Comparison of ENCODE assay signal across 10 cellular contexts in the genomic region with DNA sequence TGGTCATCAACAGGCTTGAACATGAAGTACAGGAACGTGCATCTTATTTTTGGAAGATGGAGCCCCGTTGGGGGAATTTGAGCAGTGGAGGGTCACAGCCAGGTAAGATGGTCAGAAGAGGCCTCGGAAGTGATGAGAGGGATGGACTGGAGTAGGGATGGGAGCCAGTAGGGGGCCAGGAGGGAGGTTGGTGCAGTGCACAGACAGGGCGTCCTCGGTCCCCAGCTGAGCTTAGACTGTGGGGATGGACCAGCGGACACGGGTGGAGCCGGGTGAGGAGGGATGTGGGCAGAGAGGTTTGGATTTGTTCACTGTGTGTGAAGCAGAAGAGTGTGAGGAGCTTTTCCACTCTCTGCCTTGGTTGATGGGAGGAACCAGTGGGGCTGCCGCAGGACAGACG. TPM values are rescaled to one million over a fixed set of nuclear protein-coding genes. Genes with fewer than 3 reads are reported as not detected.
A peak's percentile ranks its signal among the peaks of the same experiment; 100 is the strongest.
DNase-seq lines count a peak whose midpoint lies in the region; ATAC-seq, FAIRE-seq and TF ChIP-seq lines count a peak whose summit lies in the region.
"Had no signal": no experiment of that assay in that cellular context is flagged by ENCODE, and none has a peak within 500 bp of the region (broad histone marks: within the 10 kb centered on the region; RNA-seq: fewer than 3 reads in every experiment).

No MANE protein-coding gene starts in this region.

- CTCF ChIA-PET in HepG2 (lab: Yijun Ruan, JAX; ENCODE audit: low intra/inter-chr PET ratio, low total read pairs): interaction anchor here (0.9 kb wide), 1 partner anchor 20 kb away, joined by 3 read pairs; no protein-coding TSS in a partner anchor

- BruUV-seq in HepG2 (replicated peaks; lab: Mats Ljungman, UMichigan): no TSS peak

- no peaks in the 10 kb centered on the region for H3K27me3 Mint-ChIP-seq in T-helper 2 cell treated with Interferon-gamma antibody and Interleukin-4, amounts not matched to agents 5 μg/mL and 100 μg/mL, for 36 hours (ENCODE audit: low read depth)
- H3K27me3 Mint-ChIP-seq in activated T-helper 1 cell treated with anti-CD3 and anti-CD28 coated beads, Interleukin-12 subunit alpha, Interleukin-12 subunit beta, Interleukin-2, Interleukin-4 antibody, amounts not matched to agents 30 ng/mL and 10 ng/mL and 1 ng/mL, durations not matched to agents 14 hours and 24 hours and 36 hours (ENCODE audit: insufficient read depth): no peaks in the 10 kb centered on the region

- peaks cover 41% of the 10 kb centered on the region for H3K4me1 Mint-ChIP-seq in T-helper 2 cell treated with Interferon-gamma antibody and Interleukin-4, amounts not matched to agents 5 μg/mL and 100 μg/mL, for 36 hours (ENCODE audit: low read depth)
- H3K4me1 Mint-ChIP-seq in activated T-helper 1 cell treated with anti-CD3 and anti-CD28 coated beads, Interleukin-12 subunit alpha, Interleukin-12 subunit beta, Interleukin-2, Interleukin-4 antibody, amounts not matched to agents 30 ng/mL and 10 ng/mL and 1 ng/mL, durations not matched to agents 14 hours and 24 hours and 36 hours (ENCODE audit: low read depth): peaks cover 49% of the 10 kb centered on the region
- peaks cover 53% of the 10 kb centered on the region for H3K4me1 Mint-ChIP-seq in stimulated activated effector memory CD8-positive, alpha-beta T cell treated with anti-CD3 and anti-CD28 coated beads, Interleukin-12 subunit alpha, Interleukin-12 subunit beta, amount 100 ng/mL, for 72 hours

- H3K27ac ChIP-seq in HepG2 (ENCODE audit: extremely low read length, insufficient read depth, low read length): peak overlapping the region; percentile 80

- H3K9me3 Mint-ChIP-seq in T-helper 2 cell treated with Interferon-gamma antibody and Interleukin-4, amounts not matched to agents 5 μg/mL and 100 μg/mL, for 36 hours: no peaks in the 10 kb centered on the region
- no peaks in the 10 kb centered on the region for H3K9me3 Mint-ChIP-seq in activated T-helper 1 cell treated with anti-CD3 and anti-CD28 coated beads, Interleukin-12 subunit alpha, Interleukin-12 subunit beta, Interleukin-2, Interleukin-4 antibody, amounts not matched to agents 30 ng/mL and 10 ng/mL and 1 ng/mL, durations not matched to agents 14 hours and 24 hours and 36 hours
- H3K9me3 Mint-ChIP-seq in stimulated activated effector memory CD8-positive, alpha-beta T cell treated with anti-CD3 and anti-CD28 coated beads, Interleukin-12 subunit alpha, Interleukin-12 subunit beta, amount 100 ng/mL, for 72 hours: no peaks in the 10 kb centered on the region

- no peak for TF ChIP-seq POLR2A in HepG2 (IDR thresholded peaks at IDR 0.05; ENCODE audit: insufficient read depth in 1 of 2, low read depth in 2 of 2, low read length in 2 of 2)

- ATAC-seq in HepG2: peak; percentile 32
- no peak for ATAC-seq in stimulated activated effector memory CD8-positive, alpha-beta T cell treated with anti-CD3 and anti-CD28 coated beads, Interleukin-12 subunit alpha, Interleukin-12 subunit beta, amount 100 ng/mL, for 72 hours

- TF ChIP-seq RAD21 in HepG2 (CRISPR knock-in tag; IDR thresholded peaks at IDR 0.05): no peak

- H3K79me2 ChIP-seq in HepG2 (ENCODE audit: insufficient read depth, low read length): no peaks in the 10 kb centered on the region

- peak overlapping the region; percentile 23 for H3K4me3 Mint-ChIP-seq in T-helper 2 cell treated with Interferon-gamma antibody and Interleukin-4, amounts not matched to agents 5 μg/mL and 100 μg/mL, for 36 hours
- H3K4me3 Mint-ChIP-seq in activated T-helper 1 cell treated with anti-CD3 and anti-CD28 coated beads, Interleukin-12 subunit alpha, Interleukin-12 subunit beta, Interleukin-2, Interleukin-4 antibody, amounts not matched to agents 30 ng/mL and 10 ng/mL and 1 ng/mL, durations not matched to agents 14 hours and 24 hours and 36 hours: peak overlapping the region; percentile 52
- peak overlapping the region; percentile 36 for H3K4me3 Mint-ChIP-seq in stimulated activated effector memory CD8-positive, alpha-beta T cell treated with anti-CD3 and anti-CD28 coated beads, Interleukin-12 subunit alpha, Interleukin-12 subunit beta, amount 100 ng/mL, for 72 hours

- TF ChIP-seq EP300 in HepG2 (IDR thresholded peaks at IDR 0.05; ENCODE audit: low read depth in 2 of 2, low read length in 2 of 2) (no peak), HepG2 (CRISPR knock-in tag; IDR thresholded peaks at IDR 0.05; ENCODE audit: borderline replicate concordance) (no peak)

- no peak for FAIRE-seq in HepG2 (lab: Jason Lieb, UNC)

- WGBS in HepG2 (ENCODE audit: low lambda C conversion rate): 37% methylated on average over 10 of the region's 10 CpGs

- peak overlapping the region; percentile 86 for H3K27ac Mint-ChIP-seq in T-helper 2 cell treated with Interferon-gamma antibody and Interleukin-4, amounts not matched to agents 5 μg/mL and 100 μg/mL, for 36 hours
- peak overlapping the region; percentile 79 for H3K27ac Mint-ChIP-seq in activated T-helper 1 cell treated with anti-CD3 and anti-CD28 coated beads, Interleukin-12 subunit alpha, Interleukin-12 subunit beta, Interleukin-2, Interleukin-4 antibody, amounts not matched to agents 30 ng/mL and 10 ng/mL and 1 ng/mL, durations not matched to agents 14 hours and 24 hours and 36 hours
- peak overlapping the region; percentile 73 for H3K27ac Mint-ChIP-seq in stimulated activated effector memory CD8-positive, alpha-beta T cell treated with anti-CD3 and anti-CD28 coated beads, Interleukin-12 subunit alpha, Interleukin-12 subunit beta, amount 100 ng/mL, for 72 hours

- H3K36me3 Mint-ChIP-seq in T-helper 2 cell treated with Interferon-gamma antibody and Interleukin-4, amounts not matched to agents 5 μg/mL and 100 μg/mL, for 36 hours (ENCODE audit: low read depth): peaks cover 45% of the 10 kb centered on the region
- peaks cover 45% of the 10 kb centered on the region for H3K36me3 Mint-ChIP-seq in activated T-helper 1 cell treated with anti-CD3 and anti-CD28 coated beads, Interleukin-12 subunit alpha, Interleukin-12 subunit beta, Interleukin-2, Interleukin-4 antibody, amounts not matched to agents 30 ng/mL and 10 ng/mL and 1 ng/mL, durations not matched to agents 14 hours and 24 hours and 36 hours (ENCODE audit: low read depth)
- peaks cover 69% of the 10 kb centered on the region for H3K36me3 Mint-ChIP-seq in stimulated activated effector memory CD8-positive, alpha-beta T cell treated with anti-CD3 and anti-CD28 coated beads, Interleukin-12 subunit alpha, Interleukin-12 subunit beta, amount 100 ng/mL, for 72 hours

- DNase-seq in T-helper 2 cell treated with Interferon-gamma antibody and Interleukin-4, amounts not matched to agents 5 μg/mL and 100 μg/mL, for 36 hours (ENCODE audit: low spot score): no peak
- DNase-seq in T-helper 2 cell (no peak), HepG2 (ENCODE audit: low spot score) (no peak), HK-2 (ENCODE audit: unreplicated experiment) (no peak), T1000 (lab: John Stamatoyannopoulos, UW) (no peak), NCI-H82 treated with DMSO at 0.1 percent for 48 hours (lab: John Stamatoyannopoulos, UW; ENCODE audit: unreplicated experiment) (no peak)
- DNase-seq in activated T-helper 1 cell treated with anti-CD3 and anti-CD28 coated beads, Interleukin-12 subunit alpha, Interleukin-12 subunit beta, Interleukin-2, Interleukin-4 antibody, amounts not matched to agents 30 ng/mL and 10 ng/mL and 1 ng/mL, durations not matched to agents 14 hours and 24 hours and 36 hours (ENCODE audit: low spot score): no peak
- no peak for DNase-seq in stimulated activated effector memory CD8-positive, alpha-beta T cell treated with anti-CD3 and anti-CD28 coated beads, Interleukin-12 subunit alpha, Interleukin-12 subunit beta, amount 100 ng/mL, for 72 hours (ENCODE audit: low spot score in 2 of 2)
- DNase-seq: sigmoid colon had no signal

- H3K9ac ChIP-seq in HepG2 (ENCODE audit: insufficient read depth, low read depth, low read length): no peak overlapping the region

- intact Hi-C loops in activated T-helper 1 cell treated with anti-CD3 and anti-CD28 coated beads, Interleukin-12 subunit alpha, Interleukin-12 subunit beta, Interleukin-2, Interleukin-4 antibody, amounts not matched to agents 30 ng/mL and 10 ng/mL and 1 ng/mL, durations not matched to agents 14 hours and 24 hours and 36 hours (cut with micrococcal nuclease): loop anchor here (1.0 to 2.0 kb wide), 2 partner anchors 20 to 49 kb away; no protein-coding TSS in a partner anchor
- intact Hi-C loops in HepG2 (cut with micrococcal nuclease; ENCODE audit: unreplicated experiment): loop anchor here (2.0 kb wide), 2 partner anchors 20 kb away; partner anchors contain the start of gene TSEN34

- in situ Hi-C loops in HepG2 (cut with HindIII; ENCODE audit: extremely low pct_ligation_motif_present, low pct_unique_long_range_greater_than_20kb): no loop called here

- H2AFZ ChIP-seq in HepG2 (ENCODE audit: low read length): no peak overlapping the region

- no peaks in the 10 kb centered on the region for H3K9me3 ChIP-seq in HepG2 (ENCODE audit: low read length)
- H3K9me3 ChIP-seq: sigmoid colon had no signal

- TF ChIP-seq CTCF in HepG2 (CRISPR knock-in tag; IDR thresholded peaks at IDR 0.05): peak; percentile 36; the same call in 1 of the 2 replicates

- peaks cover 14 to 18% of the 10 kb centered on the region in 2 experiments for H3K36me3 ChIP-seq in HepG2 (replicated peaks in 1 of 2; ENCODE audit: control insufficient read depth in 1 of 2, insufficient read depth in 2 of 2, low read length in 2 of 2)

- peaks cover 56% of the 10 kb centered on the region for H3K4me1 ChIP-seq in HepG2 (ENCODE audit: insufficient read depth, low read length)

- H3K4me2 ChIP-seq in HepG2 (ENCODE audit: low read depth, low read length): peak overlapping the region; percentile 83

- H3K4me3 ChIP-seq in HepG2 (replicated peaks in 1 of 3; ENCODE audit: insufficient read depth in 1 of 3, low read depth in 2 of 3, low read length in 3 of 3): peak overlapping the region in 1 of 3 experiments; percentile 55; a peak in 2 of 6 replicates
- H3K4me3 ChIP-seq: sigmoid colon had no signal

- POLR2A ChIA-PET in HepG2 (lab: Yijun Ruan, JAX): interaction anchor here (0.6 to 4.9 kb wide), 6 partner anchors 9 to 238 kb away, joined by 3 to 114 read pairs (median 11); partner anchors contain the start of genes CNOT3, LENG8, MBOAT7 and RPS9

- H3K27me3 ChIP-seq in HepG2 (ENCODE audit: control insufficient read depth in 1 of 2, insufficient read depth in 2 of 2, low read length in 2 of 2): no peaks in the 10 kb centered on the region
- H3K27me3 ChIP-seq: sigmoid colon had no signal

- H4K20me1 ChIP-seq in HepG2 (ENCODE audit: insufficient read depth, low read length): peaks cover 30% of the 10 kb centered on the region

RNA-seq across cellular contexts. Expression of gene RPS9, which starts 10.6 kb away (rescaled TPM):
- total RNA-seq in activated T-helper 1 cell treated with anti-CD3 and anti-CD28 coated beads, Interleukin-12 subunit alpha, Interleukin-12 subunit beta, Interleukin-2, Interleukin-4 antibody, amounts not matched to agents 30 ng/mL and 10 ng/mL and 1 ng/mL, durations not matched to agents 14 hours and 24 hours and 36 hours: 1,475 and 1,511 TPM in 2 replicates
- total RNA-seq in HepG2 (2016; rRNA removed; fragmentation: Illumina TruSeq; extraction: Trizol): 1,411 and 1,450 TPM in 2 replicates
- total RNA-seq in HepG2 (2016; cell fraction: cytosol; rRNA removed; fragmentation: Illumina TruSeq; extraction: Trizol; ENCODE audit: low read depth): 1,847 and 2,095 TPM in 2 replicates
- total RNA-seq in HepG2 (2016; cell fraction: insoluble cytoplasmic fraction; rRNA removed; fragmentation: Illumina TruSeq; extraction: Trizol): 1,493 and 1,495 TPM in 2 replicates
- 2,859 and 2,975 TPM in 2 replicates for total RNA-seq in HepG2 (2016; cell fraction: membrane; rRNA removed; fragmentation: Illumina TruSeq; extraction: Trizol)
- total RNA-seq in HepG2 (2016; cell fraction: nucleus; rRNA removed; fragmentation: Illumina TruSeq; extraction: Trizol): 574 and 605 TPM in 2 replicates
- polyA plus RNA-seq in HepG2 (2011; rRNA removed): 2,903 and 3,161 TPM in 2 replicates
- 3,446 and 4,669 TPM in 2 replicates for polyA plus RNA-seq in HepG2 (2011; cell fraction: cytosol; rRNA removed)
- polyA plus RNA-seq in HepG2 (2011; cell fraction: nucleus; rRNA removed): 1,154 and 1,198 TPM in 2 replicates
- 2,294 and 3,529 TPM in 2 replicates for polyA plus RNA-seq in HepG2 (2012)
- 2,882 and 3,077 TPM in 2 replicates for polyA plus RNA-seq in HepG2 (2016; cell fraction: cytosol; fragmentation: Illumina TruSeq; extraction: Trizol; ENCODE audit: low read depth)
- polyA plus RNA-seq in HepG2 (2016; cell fraction: insoluble cytoplasmic fraction; fragmentation: Illumina TruSeq; extraction: Trizol; ENCODE audit: low read depth): 1,450 and 1,632 TPM in 2 replicates
- polyA plus RNA-seq in HepG2 (2016; cell fraction: membrane; fragmentation: Illumina TruSeq; extraction: Trizol; ENCODE audit: low read depth): 3,325 and 3,445 TPM in 2 replicates
- 1,079 and 1,215 TPM in 2 replicates for polyA plus RNA-seq in HepG2 (2016; cell fraction: nucleus; fragmentation: Illumina TruSeq; extraction: Trizol; ENCODE audit: insufficient read depth, low read depth)
- polyA minus RNA-seq in HepG2 (2011; rRNA and poly(A)+ RNA removed; ENCODE audit: low replicate concordance): 647 and 719 TPM in 2 replicates
- polyA minus RNA-seq in HepG2 (2011; cell fraction: cytosol; rRNA and poly(A)+ RNA removed): 352 and 390 TPM in 2 replicates
- polyA minus RNA-seq in HepG2 (2011; cell fraction: nucleus; rRNA and poly(A)+ RNA removed): 215 and 249 TPM in 2 replicates

RNA-seq across cellular contexts. Expression of gene LILRB3, which starts 11.6 kb away (rescaled TPM):
- 0.67 and 0.78 TPM in 2 replicates for total RNA-seq in activated T-helper 1 cell treated with anti-CD3 and anti-CD28 coated beads, Interleukin-12 subunit alpha, Interleukin-12 subunit beta, Interleukin-2, Interleukin-4 antibody, amounts not matched to agents 30 ng/mL and 10 ng/mL and 1 ng/mL, durations not matched to agents 14 hours and 24 hours and 36 hours
- total RNA-seq in HepG2 (2016; rRNA removed; fragmentation: Illumina TruSeq; extraction: Trizol): not detected in 2 replicates
- not detected in 2 replicates for total RNA-seq in HepG2 (2016; cell fraction: cytosol; rRNA removed; fragmentation: Illumina TruSeq; extraction: Trizol; ENCODE audit: low read depth)
- not detected in 2 replicates for total RNA-seq in HepG2 (2016; cell fraction: insoluble cytoplasmic fraction; rRNA removed; fragmentation: Illumina TruSeq; extraction: Trizol)
- not detected in 2 replicates for total RNA-seq in HepG2 (2016; cell fraction: membrane; rRNA removed; fragmentation: Illumina TruSeq; extraction: Trizol)
- total RNA-seq in HepG2 (2016; cell fraction: nucleus; rRNA removed; fragmentation: Illumina TruSeq; extraction: Trizol): not detected in 2 replicates
- polyA plus RNA-seq in HepG2 (2011; rRNA removed): 0.10 and 0.22 TPM in 2 replicates
- 0.09 and 0.30 TPM in 2 replicates for polyA plus RNA-seq in HepG2 (2011; cell fraction: cytosol; rRNA removed)
- polyA plus RNA-seq in HepG2 (2011; cell fraction: nucleus; rRNA removed): 0.24 TPM in 1 of 2 replicates, not detected in the other
- 0.16 and 0.24 TPM in 2 replicates for polyA plus RNA-seq in HepG2 (2012)
- not detected in 2 replicates for polyA plus RNA-seq in HepG2 (2016; cell fraction: cytosol; fragmentation: Illumina TruSeq; extraction: Trizol; ENCODE audit: low read depth)
- not detected in 2 replicates for polyA plus RNA-seq in HepG2 (2016; cell fraction: insoluble cytoplasmic fraction; fragmentation: Illumina TruSeq; extraction: Trizol; ENCODE audit: low read depth)
- not detected in 2 replicates for polyA plus RNA-seq in HepG2 (2016; cell fraction: membrane; fragmentation: Illumina TruSeq; extraction: Trizol; ENCODE audit: low read depth)
- polyA plus RNA-seq in HepG2 (2016; cell fraction: nucleus; fragmentation: Illumina TruSeq; extraction: Trizol; ENCODE audit: insufficient read depth, low read depth): not detected in 2 replicates
- not detected in 2 replicates for polyA minus RNA-seq in HepG2 (2011; rRNA and poly(A)+ RNA removed; ENCODE audit: low replicate concordance)
- polyA minus RNA-seq in HepG2 (2011; cell fraction: cytosol; rRNA and poly(A)+ RNA removed): not detected in 2 replicates
- polyA minus RNA-seq in HepG2 (2011; cell fraction: nucleus; rRNA and poly(A)+ RNA removed): not detected in 2 replicates
- total RNA-seq: A172 had no signal

RNA-seq across cellular contexts. Expression of gene TSEN34, which starts 20.1 kb away (rescaled TPM):
- total RNA-seq in activated T-helper 1 cell treated with anti-CD3 and anti-CD28 coated beads, Interleukin-12 subunit alpha, Interleukin-12 subunit beta, Interleukin-2, Interleukin-4 antibody, amounts not matched to agents 30 ng/mL and 10 ng/mL and 1 ng/mL, durations not matched to agents 14 hours and 24 hours and 36 hours: 20.1 and 20.9 TPM in 2 replicates
- total RNA-seq in HepG2 (2016; rRNA removed; fragmentation: Illumina TruSeq; extraction: Trizol): 64.8 and 65.4 TPM in 2 replicates
- total RNA-seq in HepG2 (2016; cell fraction: cytosol; rRNA removed; fragmentation: Illumina TruSeq; extraction: Trizol; ENCODE audit: low read depth): 15.4 and 16.0 TPM in 2 replicates
- 63.3 and 68.4 TPM in 2 replicates for total RNA-seq in HepG2 (2016; cell fraction: insoluble cytoplasmic fraction; rRNA removed; fragmentation: Illumina TruSeq; extraction: Trizol)
- 33.2 and 37.1 TPM in 2 replicates for total RNA-seq in HepG2 (2016; cell fraction: membrane; rRNA removed; fragmentation: Illumina TruSeq; extraction: Trizol)
- total RNA-seq in HepG2 (2016; cell fraction: nucleus; rRNA removed; fragmentation: Illumina TruSeq; extraction: Trizol): 20.1 and 23.9 TPM in 2 replicates
- polyA plus RNA-seq in HepG2 (2011; rRNA removed): 55.1 and 62.6 TPM in 2 replicates
- 64.8 and 96.9 TPM in 2 replicates for polyA plus RNA-seq in HepG2 (2011; cell fraction: cytosol; rRNA removed)
- polyA plus RNA-seq in HepG2 (2011; cell fraction: nucleus; rRNA removed): 39.4 and 39.7 TPM in 2 replicates
- 36.9 and 37.0 TPM in 2 replicates for polyA plus RNA-seq in HepG2 (2012)
- 19.8 and 21.5 TPM in 2 replicates for polyA plus RNA-seq in HepG2 (2016; cell fraction: cytosol; fragmentation: Illumina TruSeq; extraction: Trizol; ENCODE audit: low read depth)
- 66.3 and 66.4 TPM in 2 replicates for polyA plus RNA-seq in HepG2 (2016; cell fraction: insoluble cytoplasmic fraction; fragmentation: Illumina TruSeq; extraction: Trizol; ENCODE audit: low read depth)
- 28.2 and 30.6 TPM in 2 replicates for polyA plus RNA-seq in HepG2 (2016; cell fraction: membrane; fragmentation: Illumina TruSeq; extraction: Trizol; ENCODE audit: low read depth)
- 31.1 and 43.4 TPM in 2 replicates for polyA plus RNA-seq in HepG2 (2016; cell fraction: nucleus; fragmentation: Illumina TruSeq; extraction: Trizol; ENCODE audit: insufficient read depth, low read depth)
- polyA minus RNA-seq in HepG2 (2011; rRNA and poly(A)+ RNA removed; ENCODE audit: low replicate concordance): 43.3 and 70.9 TPM in 2 replicates
- 29.5 and 30.6 TPM in 2 replicates for polyA minus RNA-seq in HepG2 (2011; cell fraction: cytosol; rRNA and poly(A)+ RNA removed)
- 10.3 and 10.7 TPM in 2 replicates for polyA minus RNA-seq in HepG2 (2011; cell fraction: nucleus; rRNA and poly(A)+ RNA removed)

RNA-seq across cellular contexts. Expression of gene MBOAT7, which starts 21.8 kb away (rescaled TPM):
- total RNA-seq in activated T-helper 1 cell treated with anti-CD3 and anti-CD28 coated beads, Interleukin-12 subunit alpha, Interleukin-12 subunit beta, Interleukin-2, Interleukin-4 antibody, amounts not matched to agents 30 ng/mL and 10 ng/mL and 1 ng/mL, durations not matched to agents 14 hours and 24 hours and 36 hours: 255 and 263 TPM in 2 replicates
- 9.0 and 22.2 TPM in 2 replicates for total RNA-seq in HepG2 (2016; rRNA removed; fragmentation: Illumina TruSeq; extraction: Trizol)
- 6.0 and 7.0 TPM in 2 replicates for total RNA-seq in HepG2 (2016; cell fraction: cytosol; rRNA removed; fragmentation: Illumina TruSeq; extraction: Trizol; ENCODE audit: low read depth)
- 9.8 and 24.6 TPM in 2 replicates for total RNA-seq in HepG2 (2016; cell fraction: insoluble cytoplasmic fraction; rRNA removed; fragmentation: Illumina TruSeq; extraction: Trizol)
- 10.9 and 16.4 TPM in 2 replicates for total RNA-seq in HepG2 (2016; cell fraction: membrane; rRNA removed; fragmentation: Illumina TruSeq; extraction: Trizol)
- 22.1 and 22.7 TPM in 2 replicates for total RNA-seq in HepG2 (2016; cell fraction: nucleus; rRNA removed; fragmentation: Illumina TruSeq; extraction: Trizol)
- 25.5 and 42.2 TPM in 2 replicates for polyA plus RNA-seq in HepG2 (2011; rRNA removed)
- polyA plus RNA-seq in HepG2 (2011; cell fraction: cytosol; rRNA removed): 14.0 and 19.6 TPM in 2 replicates
- polyA plus RNA-seq in HepG2 (2011; cell fraction: nucleus; rRNA removed): 62.9 and 70.0 TPM in 2 replicates
- 26.2 and 43.9 TPM in 2 replicates for polyA plus RNA-seq in HepG2 (2012)
- 5.9 and 6.3 TPM in 2 replicates for polyA plus RNA-seq in HepG2 (2016; cell fraction: cytosol; fragmentation: Illumina TruSeq; extraction: Trizol; ENCODE audit: low read depth)
- polyA plus RNA-seq in HepG2 (2016; cell fraction: insoluble cytoplasmic fraction; fragmentation: Illumina TruSeq; extraction: Trizol; ENCODE audit: low read depth): 14.0 and 15.8 TPM in 2 replicates
- 15.2 and 15.3 TPM in 2 replicates for polyA plus RNA-seq in HepG2 (2016; cell fraction: membrane; fragmentation: Illumina TruSeq; extraction: Trizol; ENCODE audit: low read depth)
- 55.8 and 59.3 TPM in 2 replicates for polyA plus RNA-seq in HepG2 (2016; cell fraction: nucleus; fragmentation: Illumina TruSeq; extraction: Trizol; ENCODE audit: insufficient read depth, low read depth)
- 43.8 and 78.6 TPM in 2 replicates for polyA minus RNA-seq in HepG2 (2011; rRNA and poly(A)+ RNA removed; ENCODE audit: low replicate concordance)
- polyA minus RNA-seq in HepG2 (2011; cell fraction: cytosol; rRNA and poly(A)+ RNA removed): 25.2 and 27.9 TPM in 2 replicates
- 11.7 and 13.1 TPM in 2 replicates for polyA minus RNA-seq in HepG2 (2011; cell fraction: nucleus; rRNA and poly(A)+ RNA removed)

RNA-seq across cellular contexts. Expression of gene LILRA6, which starts 31.4 kb away (rescaled TPM):
- total RNA-seq in activated T-helper 1 cell treated with anti-CD3 and anti-CD28 coated beads, Interleukin-12 subunit alpha, Interleukin-12 subunit beta, Interleukin-2, Interleukin-4 antibody, amounts not matched to agents 30 ng/mL and 10 ng/mL and 1 ng/mL, durations not matched to agents 14 hours and 24 hours and 36 hours: 0.27 and 0.36 TPM in 2 replicates
- total RNA-seq in HepG2 (2016; rRNA removed; fragmentation: Illumina TruSeq; extraction: Trizol): not detected in 2 replicates
- total RNA-seq in HepG2 (2016; cell fraction: cytosol; rRNA removed; fragmentation: Illumina TruSeq; extraction: Trizol; ENCODE audit: low read depth): not detected in 2 replicates
- not detected in 2 replicates for total RNA-seq in HepG2 (2016; cell fraction: insoluble cytoplasmic fraction; rRNA removed; fragmentation: Illumina TruSeq; extraction: Trizol)
- not detected in 2 replicates for total RNA-seq in HepG2 (2016; cell fraction: membrane; rRNA removed; fragmentation: Illumina TruSeq; extraction: Trizol)
- not detected in 2 replicates for total RNA-seq in HepG2 (2016; cell fraction: nucleus; rRNA removed; fragmentation: Illumina TruSeq; extraction: Trizol)
- not detected in 2 replicates for polyA plus RNA-seq in HepG2 (2011; rRNA removed)
- not detected in 2 replicates for polyA plus RNA-seq in HepG2 (2011; cell fraction: cytosol; rRNA removed)
- not detected in 2 replicates for polyA plus RNA-seq in HepG2 (2011; cell fraction: nucleus; rRNA removed)
- not detected in 2 replicates for polyA plus RNA-seq in HepG2 (2012)
- polyA plus RNA-seq in HepG2 (2016; cell fraction: cytosol; fragmentation: Illumina TruSeq; extraction: Trizol; ENCODE audit: low read depth): not detected in 2 replicates
- polyA plus RNA-seq in HepG2 (2016; cell fraction: insoluble cytoplasmic fraction; fragmentation: Illumina TruSeq; extraction: Trizol; ENCODE audit: low read depth): not detected in 2 replicates
- not detected in 2 replicates for polyA plus RNA-seq in HepG2 (2016; cell fraction: membrane; fragmentation: Illumina TruSeq; extraction: Trizol; ENCODE audit: low read depth)
- not detected in 2 replicates for polyA plus RNA-seq in HepG2 (2016; cell fraction: nucleus; fragmentation: Illumina TruSeq; extraction: Trizol; ENCODE audit: insufficient read depth, low read depth)
- not detected in 2 replicates for polyA minus RNA-seq in HepG2 (2011; rRNA and poly(A)+ RNA removed; ENCODE audit: low replicate concordance)
- not detected in 2 replicates for polyA minus RNA-seq in HepG2 (2011; cell fraction: cytosol; rRNA and poly(A)+ RNA removed)
- polyA minus RNA-seq in HepG2 (2011; cell fraction: nucleus; rRNA and poly(A)+ RNA removed): not detected in 2 replicates
- total RNA-seq: A172 had no signal
